Comparison of ENCODE assay signal across 8 cellular contexts in the genomic region with DNA sequence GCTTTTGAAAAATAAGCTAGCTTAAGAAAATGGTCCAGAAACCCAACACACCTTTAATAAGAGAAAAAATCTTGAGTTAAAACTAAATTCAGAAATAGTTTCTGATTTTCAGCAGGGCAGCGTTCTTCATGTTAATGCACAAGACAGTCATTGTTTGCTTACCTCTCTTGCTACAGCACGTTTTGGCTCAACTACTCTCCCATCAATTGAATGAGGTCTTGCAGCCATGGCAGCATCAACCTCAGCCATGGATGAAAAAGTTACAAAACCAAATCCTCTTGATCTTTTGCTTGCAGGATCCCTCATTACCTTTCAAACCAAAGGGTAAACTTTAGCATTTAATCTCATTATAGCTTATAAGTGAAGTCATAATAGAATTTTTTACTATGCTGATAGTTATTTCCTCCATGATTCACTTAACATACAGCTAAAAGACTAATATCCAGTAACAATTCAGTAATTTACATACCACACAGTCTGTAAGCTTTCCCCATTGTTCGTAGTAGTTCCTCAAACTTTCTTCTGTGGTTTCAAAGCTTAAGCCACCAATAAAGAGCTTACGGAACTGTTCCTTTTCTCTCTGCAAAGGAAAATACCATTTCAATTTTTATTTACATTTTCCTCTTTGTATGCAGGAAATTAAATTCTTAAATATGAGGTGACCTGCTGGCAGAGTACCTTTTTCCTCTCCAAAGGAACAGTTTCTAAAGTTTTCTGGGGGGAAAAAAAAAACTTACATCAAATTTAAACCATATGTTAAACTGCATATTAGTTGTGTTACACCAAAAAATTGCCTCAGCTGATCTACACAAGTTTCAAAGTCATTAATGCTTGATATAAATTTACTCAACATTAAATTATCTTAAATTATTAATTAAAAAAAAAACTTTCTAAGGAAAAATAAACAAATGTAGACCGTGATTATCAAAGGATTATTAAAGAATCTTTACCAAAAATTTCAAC. TPM values are rescaled to one million over a fixed set of nuclear protein-coding genes. Genes with fewer than 3 reads are reported as not detected.
A peak's percentile ranks its signal among the peaks of the same experiment; 100 is the strongest.
DNase-seq lines count a peak whose midpoint lies in the region; ATAC-seq and TF ChIP-seq lines count a peak whose summit lies in the region.

No MANE protein-coding gene starts in this region.

- H3K36me3 ChIP-seq in thymus (ENCODE audit: control insufficient read depth, insufficient read depth), result peaks cover 37% of the 10 kb centered on the region

- no peaks in the 10 kb centered on the region for H3K27me3 Mint-ChIP-seq in activated T-cell treated with anti-CD3 and anti-CD28 coated beads, Interleukin-2, amount 50 U/mL, for 72 hours (ENCODE audit: low read depth)

- peaks cover 44 to 74% of the 10 kb centered on the region in 2 donors for H3K36me3 Mint-ChIP-seq in activated T-cell treated with anti-CD3 and anti-CD28 coated beads, Interleukin-2, amount 50 U/mL, for 72 hours (ENCODE audit: insufficient read depth in 2 of 2)

- H3K4me1 ChIP-seq in thymus (ENCODE audit: control insufficient read depth, insufficient read depth, low read length), result peaks cover 9% of the 10 kb centered on the region

- no peak for ATAC-seq in activated T-cell treated with anti-CD3 and anti-CD28 coated beads, Interleukin-2, amount 50 U/mL, for 72 hours (replicated peaks in 1 of 2)
- ATAC-seq in HG03354 (IDR thresholded peaks at IDR 0.05; ENCODE audit: poor library complexity, severe bottlenecking, unreplicated experiment), result no peak
- ATAC-seq in GM21390 (IDR thresholded peaks at IDR 0.05; ENCODE audit: unreplicated experiment), result no peak

- WGBS in thymus, result 12% methylated on average over 5 of the region's 5 CpGs

- TF ChIP-seq CTCF in VCaP (conservative IDR thresholded peaks at IDR 0.05), result no peak

- DNase-seq in activated T-cell treated with anti-CD3 and anti-CD28 coated beads, Interleukin-2, amount 50 U/mL, for 72 hours, result no peak
- no peak for DNase-seq in activated T-cell treated with anti-CD3 and anti-CD28 coated beads for 4 hours
- no peak for DNase-seq in stimulated activated CD4-positive, alpha-beta T cell treated with anti-CD3 and anti-CD28 coated beads, Interleukin-15, amount 100 ng/mL, for 24 hours

- no peaks in the 10 kb centered on the region for H3K27me3 ChIP-seq in thymus (ENCODE audit: control insufficient read depth, insufficient read depth)

- H3K27ac Mint-ChIP-seq in activated T-cell treated with anti-CD3 and anti-CD28 coated beads, Interleukin-2, amount 50 U/mL, for 72 hours, result peak overlapping the region; percentile 100

- no peaks in the 10 kb centered on the region for H3K9me3 Mint-ChIP-seq in activated T-cell treated with anti-CD3 and anti-CD28 coated beads, Interleukin-2, amount 50 U/mL, for 72 hours

- H3K4me1 Mint-ChIP-seq in activated T-cell treated with anti-CD3 and anti-CD28 coated beads, Interleukin-2, amount 50 U/mL, for 72 hours (ENCODE audit: low read depth), result peaks cover 55% of the 10 kb centered on the region

- H3K27ac ChIP-seq in VCaP (peak overlapping the region; percentile 99; the same call in 1 of the 2 replicates), thymus (ENCODE audit: low read depth) (no peak overlapping the region)

- H3K9me3 ChIP-seq in iPS-18c (ENCODE audit: control insufficient read depth, insufficient read depth, low read length) (no peaks in the 10 kb centered on the region), thymus (ENCODE audit: control insufficient read depth) (no peaks in the 10 kb centered on the region)

- peak overlapping the region; percentile 96 to 100 for H3K4me3 Mint-ChIP-seq in activated T-cell treated with anti-CD3 and anti-CD28 coated beads, Interleukin-2, amount 50 U/mL, for 72 hours

- H3K4me3 ChIP-seq in iPS-18c (ENCODE audit: insufficient read depth, low read depth, low read length) (peak overlapping the region; percentile 40), thymus (ENCODE audit: low read length) (peak overlapping the region; percentile 49)

RNA-seq across cellular contexts. Expression of a gene that starts 3.1 kb away (rescaled TPM):
- 100 to 1,000 TPM; 439 to 483 TPM for total RNA-seq in activated T-cell treated with anti-CD3 and anti-CD28 coated beads, Interleukin-2, amount 50 U/mL, for 72 hours
- 767 TPM for polyA plus RNA-seq in thymus

RNA-seq across cellular contexts. Expression of a gene that starts 4.1 kb away (rescaled TPM):
- 100 to 1,000 TPM; 201 to 221 TPM for total RNA-seq in activated T-cell treated with anti-CD3 and anti-CD28 coated beads, Interleukin-2, amount 50 U/mL, for 72 hours
- 233 TPM for polyA plus RNA-seq in thymus

RNA-seq across cellular contexts. Expression of a gene that starts 45.4 kb away (rescaled TPM):
- total RNA-seq in activated T-cell treated with anti-CD3 and anti-CD28 coated beads, Interleukin-2, amount 50 U/mL, for 72 hours, result 10 to 100 TPM; 18.5 to 22.2 TPM
- 12.0 TPM for polyA plus RNA-seq in thymus
